Comparison of ENCODE assay signal across 1 cellular context in the genomic region with DNA sequence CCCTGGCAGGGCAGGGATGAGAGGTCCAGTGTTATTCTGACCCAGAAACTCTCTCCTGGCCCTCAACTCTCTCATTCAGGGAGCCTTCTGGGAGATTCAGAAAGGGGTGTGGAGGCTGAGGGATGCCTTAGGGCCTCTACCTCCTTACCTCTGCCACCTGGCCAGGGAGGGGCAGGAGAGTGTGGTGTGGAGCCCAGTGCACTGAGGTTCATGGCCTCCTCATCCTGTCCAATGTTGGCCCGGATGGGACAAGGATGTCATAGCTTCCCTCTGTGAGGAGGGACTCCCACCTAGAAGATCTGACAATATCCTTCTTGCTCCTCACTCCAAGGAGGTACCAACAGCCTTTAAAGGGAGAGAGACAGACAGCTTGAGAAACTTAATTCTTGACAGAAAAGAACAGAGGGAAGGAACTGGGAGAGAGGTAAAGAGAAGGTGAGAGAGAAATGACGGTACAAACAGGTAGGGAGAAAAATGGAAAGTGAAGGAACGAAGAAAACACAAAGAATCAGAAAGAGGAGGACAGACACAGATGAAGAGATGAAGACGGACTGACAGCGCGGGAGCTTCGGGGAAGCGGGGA.
TF ChIP-seq lines count a peak whose summit lies in the region.

No MANE protein-coding gene starts in this region.

TF ChIP-seq in GM12878, 131 proteins besides CTCF, POLR2A, EP300 and RAD21:
- TF ChIP-seq KLF5 (IDR thresholded peaks at IDR 0.05; ENCODE audit: partially characterized antibody) (no peak), EZH2 (IDR thresholded peaks at IDR 0.05; ENCODE audit: borderline replicate concordance, control insufficient read depth, low read depth, low read length) (0 out of 2 replicates have a peak, but pooled peaks have one; percentile 63)
